10 cellular contexts compared by ENCODE assay signal in genomic region chr1:46401514-46401913, GRCh38. TPM values are rescaled to one million over a fixed set of nuclear protein-coding genes. Genes with fewer than 3 reads are reported as not detected.
DNase-seq lines count a peak whose midpoint lies in the region; ATAC-seq and TF ChIP-seq lines count a peak whose summit lies in the region.
"Had no signal": no experiment of that assay in that cellular context is flagged by ENCODE, and none has a peak within 500 bp of the region (broad histone marks: within the 10 kb centered on the region; RNA-seq: fewer than 3 reads in every experiment).

No MANE protein-coding gene starts in this region.

- peaks cover 0 to 24% (median 14%) of the 10 kb centered on the region in 4 donors for H3K4me1 ChIP-seq in tibial artery
- H3K4me1 ChIP-seq in HAP-1: no peaks in the 10 kb centered on the region; the same call in 1 of the 2 replicates

- ATAC-seq in left lobe of liver: peak; percentile 14
- ATAC-seq in GM21360 (IDR thresholded peaks at IDR 0.05; ENCODE audit: unreplicated experiment): no peak

- intact Hi-C loops in tibial artery (cut with DNase I; ENCODE audit: low total_unique reads): no loop called here

- H3K27me3 ChIP-seq in tibial artery (no peaks in the 10 kb centered on the region), HAP-1 (ENCODE audit: low read depth) (no peaks in the 10 kb centered on the region; the same call in 1 of the 2 replicates)

- no peak overlapping the region for H3K4me3 ChIP-seq in choroid plexus epithelial cell (ENCODE audit: low read depth, low read length)
- no peak overlapping the region for H3K4me3 ChIP-seq in tibial artery
- no peak overlapping the region for H3K4me3 ChIP-seq in HAP-1

- H3K36me3 ChIP-seq in tibial artery (peaks cover 0 to 3% (median 0%) of the 10 kb centered on the region in 3 donors), HAP-1 (replicated peaks) (no peaks in the 10 kb centered on the region)

- H3K9me3 ChIP-seq in tibial artery: no peaks in the 10 kb centered on the region
- H3K9me3 ChIP-seq in HAP-1: no peaks in the 10 kb centered on the region

- in situ Hi-C loops in HAP-1 (cut with MboI; ENCODE audit: low sequenced_read_pairs): no loop called here

- DNase-seq in M059J (ENCODE audit: low read depth): peak; percentile 30
- DNase-seq in choroid plexus epithelial cell (ENCODE audit: low read depth): peak; percentile 16
- DNase-seq in left lobe of liver (ENCODE audit: low spot score): no peak
- no peak for DNase-seq in tibial artery
- no peak for DNase-seq in HAP-1 (ENCODE audit: low spot score in 2 of 2)
- no peak for DNase-seq in central memory CD4-positive, alpha-beta T cell
- DNase-seq: activated CD4-positive, alpha-beta T cell treated with anti-CD3 and anti-CD28 coated beads, Interleukin-2, amount 50 U/mL, for 48 hours; activated effector memory CD4-positive, alpha-beta T cell treated with anti-CD3 and anti-CD28 coated beads, Interleukin-2, amount 50 U/mL, for 16 hours; NCI-H187 treated with DMSO at 0.1 percent for 48 hours had no signal

- peak overlapping the region; percentile 41 to 59 for H3K27ac ChIP-seq in tibial artery

- no peak for TF ChIP-seq CTCF in choroid plexus epithelial cell (conservative IDR thresholded peaks at IDR 0.05; ENCODE audit: low read depth, low read length)
- no peak for TF ChIP-seq CTCF in tibial artery (IDR thresholded peaks at IDR 0.05)

RNA-seq across cellular contexts. Expression of gene FAAH, which starts 7.4 kb away (rescaled TPM):
- total RNA-seq in M059J (2014; rRNA removed; shearing (Covaris generic)): 0.05 and 0.69 TPM in 2 replicates
- 38.9 TPM for total RNA-seq in left lobe of liver

Comparison
In these comparisons a context has a peak if more than half of its experiments do, and no peak if none do; other contexts are left out.
1. DNase-seq: peak in M059J (single experiment) and choroid plexus epithelial cell (single experiment); none in left lobe of liver (single experiment), tibial artery (0 of 2), HAP-1 (0 of 2) and central memory CD4-positive, alpha-beta T cell (single experiment).
2. RNA of gene FAAH, which starts 7.4 kb away (total RNA-seq): 38.9 TPM in left lobe of liver (single experiment); 0.05 to 0.69 TPM in M059J; every median in the first group is over 10 times any median in the second.